ENCODE assay signal across 7 cellular contexts in the genomic region with DNA sequence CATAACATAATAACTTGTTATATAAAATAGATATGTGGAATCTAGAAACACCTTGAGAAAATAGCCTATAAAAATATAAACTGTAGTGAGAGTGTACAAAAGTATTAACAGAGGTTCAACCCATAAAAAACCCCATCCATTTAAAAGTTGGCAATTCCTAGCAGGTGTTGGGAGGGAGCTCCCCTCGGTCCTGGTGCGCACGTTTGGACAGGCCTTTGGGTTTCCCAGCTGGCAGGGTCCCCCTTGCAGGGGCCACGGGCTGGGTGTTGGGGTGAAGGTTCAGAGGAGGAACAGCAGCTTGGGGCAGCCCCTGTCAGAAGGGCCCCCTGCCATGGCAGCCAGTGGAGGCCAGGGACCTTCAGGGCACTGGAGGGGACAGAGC.
DNase-seq lines count a peak whose midpoint lies in the region; ATAC-seq, FAIRE-seq and TF ChIP-seq lines count a peak whose summit lies in the region.
"Not testable (repeated sequence)": the region's sequence is repeated elsewhere in the genome, so short reads cannot be mapped to it uniquely, and the experiment has no call there.

No MANE protein-coding gene starts in this region.

- ATAC-seq in body of pancreas, result not testable (repeated sequence)

- FAIRE-seq in urothelium cell line (lab: Jason Lieb, UNC), result peak; percentile 59

- not testable (repeated sequence) for H3K4me3 ChIP-seq in GM23248, body of pancreas, left ventricle myocardium inferior, smooth muscle cell

- TF ChIP-seq POLR2A in body of pancreas (IDR thresholded peaks at IDR 0.05), result not testable (repeated sequence)

- H3K9ac ChIP-seq in GM23248; smooth muscle cell (ENCODE audit: low read depth): not testable (repeated sequence)

- H3K9me3 ChIP-seq in GM23248 (ENCODE audit: low read depth); body of pancreas; left ventricle myocardium inferior (replicated peaks); smooth muscle cell (replicated peaks; ENCODE audit: low read depth): not testable (repeated sequence)

- H3F3A ChIP-seq in GM23248 (ENCODE audit: insufficient read depth), result peaks cover 11% of the 10 kb centered on the region; the same call in 1 of the 2 replicates
- not testable (repeated sequence) for H3F3A ChIP-seq in smooth muscle cell (ENCODE audit: low read depth)

- H2AFZ ChIP-seq in GM23248; smooth muscle cell (ENCODE audit: low read depth): not testable (repeated sequence)

- not testable (repeated sequence) for DNase-seq in GM23248; RWPE1 (ENCODE audit: low spot score); body of pancreas; left ventricle myocardium inferior; smooth muscle cell (lab: John Stamatoyannopoulos, UW; ENCODE audit: unreplicated experiment); urothelium cell line (ENCODE audit: low spot score)
- peak; percentile 37 for DNase-seq in posterior vena cava (ENCODE audit: low spot score)

- not testable (repeated sequence) for H4K20me1 ChIP-seq in GM23248 (ENCODE audit: insufficient read depth); smooth muscle cell (ENCODE audit: low read depth)

- H3K79me2 ChIP-seq in GM23248 (ENCODE audit: insufficient read depth); smooth muscle cell (ENCODE audit: low read depth): not testable (repeated sequence)

- in situ Hi-C loops in GM23248 (cut with MboI), result not testable (repeated sequence)

- 41 to 50% methylated on average over 4 of the region's 4 CpGs for WGBS in GM23248 (ENCODE audit: low coverage in 1 of 2, low lambda C conversion rate in 2 of 2, missing lambda C conversion rate in 2 of 2), 2 experiments
- 81 to 85% methylated on average over 4 of the region's 4 CpGs for WGBS in body of pancreas, 2 donors
- WGBS in smooth muscle cell (ENCODE audit: low lambda C conversion rate), result 84% methylated on average over 4 of the region's 4 CpGs

- CTCF ChIA-PET in RWPE1 (lab: Yijun Ruan, JAX), result not testable (repeated sequence)

- not testable (repeated sequence) for H3K27me3 ChIP-seq in GM23248 (replicated peaks; ENCODE audit: insufficient read depth); body of pancreas; left ventricle myocardium inferior (ENCODE audit: low read depth); smooth muscle cell (ENCODE audit: low read depth)

- not testable (repeated sequence) for H3K36me3 ChIP-seq in GM23248 (ENCODE audit: low read depth); smooth muscle cell (ENCODE audit: low read depth)
- H3K36me3 ChIP-seq in body of pancreas (replicated peaks in 1 of 2; ENCODE audit: insufficient read depth in 1 of 2, low read depth in 2 of 2) (peaks cover 0 to 12% of the 10 kb centered on the region in 2 donors), left ventricle myocardium inferior (peaks cover 25% of the 10 kb centered on the region)

- not testable (repeated sequence) for H3K4me2 ChIP-seq in GM23248 (ENCODE audit: unreplicated experiment); smooth muscle cell

- not testable (repeated sequence) for TF ChIP-seq CTCF in RWPE1 (conservative IDR thresholded peaks at IDR 0.05; ENCODE audit: low read depth); body of pancreas (IDR thresholded peaks at IDR 0.05); left ventricle myocardium inferior (IDR thresholded peaks at IDR 0.05; ENCODE audit: borderline replicate concordance); smooth muscle cell (IDR thresholded peaks at IDR 0.05; ENCODE audit: borderline replicate concordance, insufficient read depth, poor library complexity, severe bottlenecking)

- peak overlapping the region; percentile 94; the same call in 1 of the 2 replicates for H3K27ac ChIP-seq in GM23248
- peak overlapping the region; percentile 95 for H3K27ac ChIP-seq in RWPE1
- peak overlapping the region; percentile 33 to 88 (median 68) for H3K27ac ChIP-seq in body of pancreas
- peak overlapping the region; percentile 86 for H3K27ac ChIP-seq in left ventricle myocardium inferior (replicated peaks)
- H3K27ac ChIP-seq in smooth muscle cell (ENCODE audit: low read depth), result peak overlapping the region; percentile 99

- H3K9me2 ChIP-seq in GM23248 (ENCODE audit: insufficient read depth), result not testable (repeated sequence)

- peaks cover 28% of the 10 kb centered on the region for H3K4me1 ChIP-seq in GM23248 (ENCODE audit: insufficient read depth)
- H3K4me1 ChIP-seq in body of pancreas, result peaks cover 58% of the 10 kb centered on the region
- peaks cover 72% of the 10 kb centered on the region for H3K4me1 ChIP-seq in left ventricle myocardium inferior
- H3K4me1 ChIP-seq in smooth muscle cell (ENCODE audit: low read depth), result not testable (repeated sequence)

- intact Hi-C loops in body of pancreas (cut with DNase I); left ventricle myocardium inferior (cut with micrococcal nuclease); posterior vena cava (cut with DNase I): not testable (repeated sequence)

- POLR2A ChIA-PET in RWPE1 (lab: Yijun Ruan, JAX; ENCODE audit: low non-redundant PET), result not testable (repeated sequence)
